In genomic region chr7:96707901-96708774, GRCh38 we compare ENCODE assay signal across 8 cellular contexts. TPM values are rescaled to one million over a fixed set of nuclear protein-coding genes. Genes with fewer than 3 reads are reported as not detected.
DNase-seq lines count a peak whose midpoint lies in the region; TF ChIP-seq lines count a peak whose summit lies in the region.

No MANE protein-coding gene starts in this region.

- H4K91ac ChIP-seq in H9 (ENCODE audit: insufficient read length, low read depth, low read length): no peak overlapping the region

- H3K9me3 Mint-ChIP-seq in H9: peaks cover 11 to 17% of the 10 kb centered on the region in 2 experiments

- H3K23ac ChIP-seq in H9 (ENCODE audit: insufficient read length, low read depth, low read length): no peak overlapping the region

- H3K79me1 ChIP-seq in H9 (ENCODE audit: insufficient read depth, low read depth, low read length, poor library complexity, severe bottlenecking): no peaks in the 10 kb centered on the region

- no peak for TF ChIP-seq CTCF in H9 (conservative IDR thresholded peaks at IDR 0.05)
- no peak for TF ChIP-seq CTCF in retinal pigment epithelial cell (conservative IDR thresholded peaks at IDR 0.05; ENCODE audit: low read depth, low read length)
- no peak for TF ChIP-seq CTCF in Peyer's patch (IDR thresholded peaks at IDR 0.05)

- peaks cover 3 to 12% of the 10 kb centered on the region in 2 experiments for H3K4me1 Mint-ChIP-seq in H9

- no peak overlapping the region for H3K9ac ChIP-seq in H9 (ENCODE audit: extremely low read depth, insufficient read length, low read length)

- H3K27ac ChIP-seq in H9 (ENCODE audit: insufficient read length, low read depth, low read length): no peak overlapping the region
- no peak overlapping the region for H3K27ac ChIP-seq in Peyer's patch

- TF ChIP-seq POLR2A in Peyer's patch (IDR thresholded peaks at IDR 0.05): no peak

- H2BK5ac ChIP-seq in H9 (ENCODE audit: insufficient read length, low read length): no peak overlapping the region

- peak overlapping the region; percentile 82 for H3K4me2 ChIP-seq in H9 (ENCODE audit: insufficient read depth, insufficient read length, low read length)

- H2AK5ac ChIP-seq in H9 (ENCODE audit: insufficient read length, low read length): no peak overlapping the region

- no peak overlapping the region for H2BK12ac ChIP-seq in H9 (ENCODE audit: insufficient read length, low read depth, low read length)

- no peak overlapping the region for H3K4ac ChIP-seq in H9 (ENCODE audit: low read depth, low read length)

- H3T11ph ChIP-seq in H9 (ENCODE audit: low read length): no peak overlapping the region

- H3K27ac Mint-ChIP-seq in H9: no peak overlapping the region; a peak in 1 of 7 replicates

- no peak overlapping the region for H4K8ac ChIP-seq in H9 (replicated peaks; ENCODE audit: insufficient read length, low read depth, low read length)

- no peaks in the 10 kb centered on the region for H3K36me3 ChIP-seq in Peyer's patch

- H2BK15ac ChIP-seq in H9 (ENCODE audit: low read depth, low read length): no peak overlapping the region

- H3K4me3 Mint-ChIP-seq in H9: peak overlapping the region; percentile 95 to 97

- H3K56ac ChIP-seq in H9 (ENCODE audit: insufficient read length, low read depth, low read length): no peak overlapping the region

- WGBS in H9 (ENCODE audit: extremely low coverage, insufficient read length, low lambda C conversion rate): no CpG with 5 or more reads among the region's 4 CpGs

- peaks cover 1 to 21% (median 19%) of the 10 kb centered on the region in 3 experiments for H3K36me3 Mint-ChIP-seq in H9 (ENCODE audit: insufficient read depth in 1 of 3, low read depth in 3 of 3)

- H3K4me3 ChIP-seq in retinal pigment epithelial cell (ENCODE audit: low read length) (peak overlapping the region; percentile 91), Peyer's patch (peak overlapping the region in 2 of 4 donors; percentile 81 to 93)

- H2BK120ac ChIP-seq in H9 (ENCODE audit: low read depth, low read length, poor library complexity, severe bottlenecking): no peak overlapping the region

- peaks cover 3% of the 10 kb centered on the region for H3K23me2 ChIP-seq in H9 (ENCODE audit: insufficient read length, low read depth, low read length, poor library complexity, severe bottlenecking)

- no peaks in the 10 kb centered on the region for H4K20me1 ChIP-seq in H9 (ENCODE audit: control insufficient read depth, insufficient read depth, insufficient read length)

- peaks cover 27% of the 10 kb centered on the region; the same call in 1 of the 2 replicates for H3K79me2 ChIP-seq in H9 (ENCODE audit: insufficient read depth, low read length)

- H2BK20ac ChIP-seq in H9 (ENCODE audit: low read depth, low read length, poor library complexity, severe bottlenecking): no peak overlapping the region

- peaks cover 5% of the 10 kb centered on the region for H3K9me3 ChIP-seq in H9 (ENCODE audit: control insufficient read depth, low read depth, low read length)
- peaks cover 0 to 4% (median 0%) of the 10 kb centered on the region in 4 donors for H3K9me3 ChIP-seq in Peyer's patch

- no peak overlapping the region for H3K18ac ChIP-seq in H9 (ENCODE audit: insufficient read length, low read depth, low read length)

- no peak overlapping the region for H3K14ac ChIP-seq in H9 (ENCODE audit: insufficient read depth, low read length)

- H3K4me1 ChIP-seq in H9 (ENCODE audit: insufficient read depth, low read length): no peaks in the 10 kb centered on the region
- peaks cover 0 to 12% (median 0%) of the 10 kb centered on the region in 4 donors for H3K4me1 ChIP-seq in Peyer's patch

- DNase-seq in H9 (no peak), RKO (ENCODE audit: low spot score) (peak; percentile 30), fibroblast of gingiva (ENCODE audit: low read depth) (peak; percentile 61), retinal pigment epithelial cell (ENCODE audit: low read depth) (no peak), Peyer's patch (no peak), NCI-H2029 treated with DMSO at 0.1 percent for 48 hours (lab: John Stamatoyannopoulos, UW) (no peak), NAMALWA (ENCODE audit: low spot score) (no peak), NCI-H82 treated with DMSO at 0.1 percent for 48 hours (lab: John Stamatoyannopoulos, UW; ENCODE audit: unreplicated experiment) (no peak)

- H2AFZ ChIP-seq in H9 (ENCODE audit: low read length): no peak overlapping the region

- H3K27me3 ChIP-seq in H9 (ENCODE audit: insufficient read depth, low read length) (no peaks in the 10 kb centered on the region), Peyer's patch (no peaks in the 10 kb centered on the region)

- H3K27me3 Mint-ChIP-seq in H9 (ENCODE audit: low read depth): no peaks in the 10 kb centered on the region; the same call in 1 of the 2 replicates

- H4K5ac ChIP-seq in H9 (ENCODE audit: insufficient read length, low read depth, low read length): no peak overlapping the region

RNA-seq across cellular contexts. Expression of gene SEM1, which starts 1.5 kb away (rescaled TPM):
- total RNA-seq in H9 (2021): 75.6 and 79.9 TPM in 2 replicates
- 10 to 100 TPM in 3 of 4 donors, 1 to 10 TPM in 1; 9.2 to 20.0 (median 15.3) TPM for total RNA-seq in Peyer's patch

Comparison
In these comparisons a context has a peak if more than half of its experiments do, and no peak if none do; other contexts are left out.
1. DNase-seq: peak in RKO (single experiment) and fibroblast of gingiva (single experiment); none in H9 (single experiment), retinal pigment epithelial cell (single experiment), Peyer's patch (0 of 3), NCI-H2029 treated with DMSO at 0.1 percent for 48 hours (single experiment), NAMALWA (single experiment) and NCI-H82 treated with DMSO at 0.1 percent for 48 hours (single experiment).